In the genomic region with DNA sequence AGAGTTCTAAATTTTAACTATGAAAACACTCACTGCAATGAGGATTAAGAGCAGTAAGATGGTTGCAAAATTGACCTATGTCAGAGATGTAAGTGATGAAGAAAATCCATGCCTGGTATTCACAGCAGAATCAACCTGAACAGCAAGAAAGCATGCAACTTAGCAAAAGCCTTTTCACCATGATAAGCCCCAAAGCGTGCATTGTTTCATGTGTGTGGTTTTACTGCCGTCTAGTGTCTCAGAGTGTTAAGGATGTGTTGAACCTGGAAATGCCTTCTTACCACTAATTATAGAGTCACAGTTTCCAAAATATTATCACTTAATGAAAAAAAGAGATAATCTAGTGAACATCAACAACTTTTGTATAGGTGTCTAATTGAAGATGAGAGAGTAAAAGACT, we compare ENCODE assay signal across 2 cellular contexts.
A peak's percentile ranks its signal among the peaks of the same experiment; 100 is the strongest.
TF ChIP-seq lines count a peak whose summit lies in the region.

No MANE protein-coding gene starts in this region.

TF ChIP-seq in A549, 52 proteins besides CTCF, POLR2A, EP300 and RAD21:
- TF ChIP-seq SMC3 (IDR thresholded peaks at IDR 0.05) = peak; percentile 24; the same call in 2 of the 3 replicates
- no peak for TF ChIP-seq MAFK (IDR thresholded peaks at IDR 0.05; ENCODE audit: partially characterized antibody)
- TF ChIP-seq TFCP2L1 (CRISPR knock-in tag; IDR thresholded peaks at IDR 0.05) = no peak

TF ChIP-seq in HCT116, 20 proteins besides CTCF, POLR2A, EP300 and RAD21:
- TF ChIP-seq CEBPB (IDR thresholded peaks at IDR 0.05; ENCODE audit: low read depth) (no peak), ZNF274 (IDR thresholded peaks at IDR 0.05; ENCODE audit: low read depth, low read length) (no peak), EGR1 (IDR thresholded peaks at IDR 0.05; ENCODE audit: low read depth) (no peak), SIN3A (IDR thresholded peaks at IDR 0.05; ENCODE audit: low read depth) (no peak), EZH2 (IDR thresholded peaks at IDR 0.05) (no peak), JUND (IDR thresholded peaks at IDR 0.05) (no peak), EZH2phosphoT487 (IDR thresholded peaks at IDR 0.05; ENCODE audit: borderline replicate concordance) (no peak), ELF1 (IDR thresholded peaks at IDR 0.05; ENCODE audit: borderline replicate concordance, low read depth) (no peak), SRF (IDR thresholded peaks at IDR 0.05; ENCODE audit: low read depth) (no peak), TCF7L2 (IDR thresholded peaks at IDR 0.05; ENCODE audit: borderline replicate concordance, extremely low read depth, insufficient read depth, insufficient read length) (no peak), YY1 (IDR thresholded peaks at IDR 0.05; ENCODE audit: extremely low read depth, insufficient replicate concordance, low read depth, low read length) (no peak), ZFX (IDR thresholded peaks at IDR 0.05) (no peak), CBX3 (IDR thresholded peaks at IDR 0.05; ENCODE audit: low read depth) (no peak), POLR2AphosphoS5 (IDR thresholded peaks at IDR 0.05; ENCODE audit: low read depth, low read length) (no peak)
- TF ChIP-seq, protein P1, sequence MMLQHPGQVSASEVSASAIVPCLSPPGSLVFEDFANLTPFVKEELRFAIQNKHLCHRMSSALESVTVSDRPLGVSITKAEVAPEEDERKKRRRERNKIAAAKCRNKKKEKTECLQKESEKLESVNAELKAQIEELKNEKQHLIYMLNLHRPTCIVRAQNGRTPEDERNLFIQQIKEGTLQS (IDR thresholded peaks at IDR 0.05) = no peak
- TF ChIP-seq, protein P2, sequence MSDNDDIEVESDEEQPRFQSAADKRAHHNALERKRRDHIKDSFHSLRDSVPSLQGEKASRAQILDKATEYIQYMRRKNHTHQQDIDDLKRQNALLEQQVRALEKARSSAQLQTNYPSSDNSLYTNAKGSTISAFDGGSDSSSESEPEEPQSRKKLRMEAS (IDR thresholded peaks at IDR 0.05) = no peak
- TF ChIP-seq, protein P3, sequence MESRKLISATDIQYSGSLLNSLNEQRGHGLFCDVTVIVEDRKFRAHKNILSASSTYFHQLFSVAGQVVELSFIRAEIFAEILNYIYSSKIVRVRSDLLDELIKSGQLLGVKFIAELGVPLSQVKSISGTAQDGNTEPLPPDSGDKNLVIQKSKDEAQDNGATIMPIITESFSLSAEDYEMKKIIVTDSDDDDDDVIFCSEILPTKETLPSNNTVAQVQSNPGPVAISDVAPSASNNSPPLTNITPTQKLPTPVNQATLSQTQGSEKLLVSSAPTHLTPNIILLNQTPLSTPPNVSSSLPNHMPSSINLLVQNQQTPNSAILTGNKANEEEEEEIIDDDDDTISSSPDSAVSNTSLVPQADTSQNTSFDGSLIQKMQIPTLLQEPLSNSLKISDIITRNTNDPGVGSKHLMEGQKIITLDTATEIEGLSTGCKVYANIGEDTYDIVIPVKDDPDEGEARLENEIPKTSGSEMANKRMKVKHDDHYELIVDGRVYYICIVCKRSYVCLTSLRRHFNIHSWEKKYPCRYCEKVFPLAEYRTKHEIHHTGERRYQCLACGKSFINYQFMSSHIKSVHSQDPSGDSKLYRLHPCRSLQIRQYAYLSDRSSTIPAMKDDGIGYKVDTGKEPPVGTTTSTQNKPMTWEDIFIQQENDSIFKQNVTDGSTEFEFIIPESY (IDR thresholded peaks at IDR 0.05; ENCODE audit: extremely low read depth, insufficient replicate concordance, low read length) = no peak
- TF ChIP-seq, protein P4, sequence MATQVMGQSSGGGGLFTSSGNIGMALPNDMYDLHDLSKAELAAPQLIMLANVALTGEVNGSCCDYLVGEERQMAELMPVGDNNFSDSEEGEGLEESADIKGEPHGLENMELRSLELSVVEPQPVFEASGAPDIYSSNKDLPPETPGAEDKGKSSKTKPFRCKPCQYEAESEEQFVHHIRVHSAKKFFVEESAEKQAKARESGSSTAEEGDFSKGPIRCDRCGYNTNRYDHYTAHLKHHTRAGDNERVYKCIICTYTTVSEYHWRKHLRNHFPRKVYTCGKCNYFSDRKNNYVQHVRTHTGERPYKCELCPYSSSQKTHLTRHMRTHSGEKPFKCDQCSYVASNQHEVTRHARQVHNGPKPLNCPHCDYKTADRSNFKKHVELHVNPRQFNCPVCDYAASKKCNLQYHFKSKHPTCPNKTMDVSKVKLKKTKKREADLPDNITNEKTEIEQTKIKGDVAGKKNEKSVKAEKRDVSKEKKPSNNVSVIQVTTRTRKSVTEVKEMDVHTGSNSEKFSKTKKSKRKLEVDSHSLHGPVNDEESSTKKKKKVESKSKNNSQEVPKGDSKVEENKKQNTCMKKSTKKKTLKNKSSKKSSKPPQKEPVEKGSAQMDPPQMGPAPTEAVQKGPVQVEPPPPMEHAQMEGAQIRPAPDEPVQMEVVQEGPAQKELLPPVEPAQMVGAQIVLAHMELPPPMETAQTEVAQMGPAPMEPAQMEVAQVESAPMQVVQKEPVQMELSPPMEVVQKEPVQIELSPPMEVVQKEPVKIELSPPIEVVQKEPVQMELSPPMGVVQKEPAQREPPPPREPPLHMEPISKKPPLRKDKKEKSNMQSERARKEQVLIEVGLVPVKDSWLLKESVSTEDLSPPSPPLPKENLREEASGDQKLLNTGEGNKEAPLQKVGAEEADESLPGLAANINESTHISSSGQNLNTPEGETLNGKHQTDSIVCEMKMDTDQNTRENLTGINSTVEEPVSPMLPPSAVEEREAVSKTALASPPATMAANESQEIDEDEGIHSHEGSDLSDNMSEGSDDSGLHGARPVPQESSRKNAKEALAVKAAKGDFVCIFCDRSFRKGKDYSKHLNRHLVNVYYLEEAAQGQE (IDR thresholded peaks at IDR 0.05; ENCODE audit: low read depth) = no peak
